In genomic region chr3:3126477-3127431, GRCh38 we compare ENCODE assay signal across 8 cellular contexts. TPM values are rescaled to one million over a fixed set of nuclear protein-coding genes. Genes with fewer than 3 reads are reported as not detected.
DNase-seq lines count a peak whose midpoint lies in the region; ATAC-seq and TF ChIP-seq lines count a peak whose summit lies in the region.

TRNT1 (plus strand) TSS chr3:3126940; CDS start chr3:3129041, 2,101 bp downstream.

- peaks cover 1% of the 10 kb centered on the region for H3K9me3 Mint-ChIP-seq in activated naive CD8-positive, alpha-beta T cell treated with anti-CD3 and anti-CD28 coated beads, Interleukin-2, amount 10 ng/mL, durations not matched to agents 7 days and 5 days
- no peaks in the 10 kb centered on the region for H3K9me3 Mint-ChIP-seq in osteocyte (ENCODE audit: unreplicated experiment)

- peak within 1 kb of the TSS; percentile 90 for H3K27ac Mint-ChIP-seq in activated naive CD8-positive, alpha-beta T cell treated with anti-CD3 and anti-CD28 coated beads, Interleukin-2, amount 10 ng/mL, durations not matched to agents 7 days and 5 days
- peak within 1 kb of the TSS; percentile 96 for H3K27ac Mint-ChIP-seq in osteocyte (ENCODE audit: unreplicated experiment)

- H3K36me3 ChIP-seq in SU-DHL-6 (ENCODE audit: low read length) (peaks cover 24% of the 10 kb centered on the region), thoracic aorta (peaks cover 18% of the 10 kb centered on the region)

- no peaks in the 10 kb centered on the region for H3K27me3 Mint-ChIP-seq in activated naive CD8-positive, alpha-beta T cell treated with anti-CD3 and anti-CD28 coated beads, Interleukin-2, amount 10 ng/mL, durations not matched to agents 7 days and 5 days
- peaks cover 3% of the 10 kb centered on the region for H3K27me3 Mint-ChIP-seq in osteocyte (ENCODE audit: unreplicated experiment)

- H3K27me3 ChIP-seq in SU-DHL-6 (ENCODE audit: low read length) (no peaks in the 10 kb centered on the region), thoracic aorta (replicated peaks; ENCODE audit: insufficient read depth) (no peaks in the 10 kb centered on the region)

- DNase-seq in GM12865 (ENCODE audit: low read depth) = peak; percentile 97
- peak; percentile 78 for DNase-seq in NCI-H1105 treated with DMSO at 0.1 percent for 48 hours (lab: John Stamatoyannopoulos, UW)
- peak; percentile 96 for DNase-seq in activated naive CD8-positive, alpha-beta T cell treated with anti-CD3 and anti-CD28 coated beads, Interleukin-2, amount 10 ng/mL, durations not matched to agents 7 days and 5 days
- peak; percentile 85 to 98 (median 96) for DNase-seq in head of caudate nucleus
- DNase-seq in osteocyte (ENCODE audit: extremely low spot score, unreplicated experiment) = peak; percentile 98
- peak; percentile 93 for DNase-seq in thoracic aorta (ENCODE audit: low spot score)

- peaks cover 44% of the 10 kb centered on the region for H3K79me2 ChIP-seq in SU-DHL-6 (ENCODE audit: insufficient read depth, low read length)

- no peaks in the 10 kb centered on the region for H3K9me3 ChIP-seq in SU-DHL-6 (ENCODE audit: insufficient read depth, low read length)
- H3K9me3 ChIP-seq in thoracic aorta = no peaks in the 10 kb centered on the region

- H3F3A ChIP-seq in SU-DHL-6 (ENCODE audit: insufficient read depth) = peaks cover 4% of the 10 kb centered on the region; the same call in 1 of the 2 replicates

- POLR2A ChIA-PET in activated naive CD8-positive, alpha-beta T cell treated with anti-CD3 and anti-CD28 coated beads, Interleukin-2, amount 10 ng/mL, durations not matched to agents 7 days and 5 days (lab: Charles Lee) = interaction anchor here (0.6 to 0.7 kb wide), 2 partner anchors 16 to 55 kb away, joined by 3 read pairs; no protein-coding TSS in a partner anchor

- H3K27ac ChIP-seq in SU-DHL-6 (ENCODE audit: low read depth, low read length) (peak within 1 kb of the TSS; percentile 55), thoracic aorta (peak within 1 kb of the TSS; percentile 80 to 88)

- peaks cover 8 to 9% of the 10 kb centered on the region in 2 donors for H3K4me1 ChIP-seq in thoracic aorta (ENCODE audit: control insufficient read depth in 1 of 2, low read depth in 2 of 2)

- TF ChIP-seq CTCF in GM12865 (IDR thresholded peaks at IDR 0.05; ENCODE audit: insufficient read depth, low read depth, low read length, missing control alignments) (no peak), SU-DHL-6 (IDR thresholded peaks at IDR 0.05; ENCODE audit: insufficient read depth, low read length, poor library complexity, severe bottlenecking) (no peak), osteocyte (IDR thresholded peaks at IDR 0.05) (no peak), thoracic aorta (IDR thresholded peaks at IDR 0.05) (no peak)

- intact Hi-C loops in head of caudate nucleus (cut with DNase I) = loop anchor here (5.0 kb wide), 1 partner anchor 51 kb away; the partner anchor contains the start of gene CRBN

- H4K20me1 ChIP-seq in SU-DHL-6 (ENCODE audit: low read depth, low read length) = no peaks in the 10 kb centered on the region

- H3K4me3 ChIP-seq in GM12865 (ENCODE audit: low read depth, low read length) (peak within 1 kb of the TSS; percentile 78), SU-DHL-6 (ENCODE audit: insufficient read depth, low read length, poor library complexity, severe bottlenecking) (peak within 1 kb of the TSS; percentile 93), thoracic aorta (peak within 1 kb of the TSS; percentile 83)

- H3K9ac ChIP-seq in SU-DHL-6 (ENCODE audit: low read length) = peak within 1 kb of the TSS; percentile 95

- no peaks in the 10 kb centered on the region for H3K9me2 ChIP-seq in SU-DHL-6 (replicated peaks; ENCODE audit: insufficient read depth, low read length)

- peak within 1 kb of the TSS; percentile 92 for H2AFZ ChIP-seq in SU-DHL-6 (ENCODE audit: low read depth, low read length, severe bottlenecking)

- peak within 1 kb of the TSS; percentile 94 for H3K4me2 ChIP-seq in SU-DHL-6 (ENCODE audit: low read depth, low read length, poor library complexity, severe bottlenecking)

- H3K4me3 Mint-ChIP-seq in activated naive CD8-positive, alpha-beta T cell treated with anti-CD3 and anti-CD28 coated beads, Interleukin-2, amount 10 ng/mL, durations not matched to agents 7 days and 5 days = peak within 1 kb of the TSS; percentile 88
- peak within 1 kb of the TSS; percentile 90 for H3K4me3 Mint-ChIP-seq in osteocyte (ENCODE audit: unreplicated experiment)

- H3K36me3 Mint-ChIP-seq in activated naive CD8-positive, alpha-beta T cell treated with anti-CD3 and anti-CD28 coated beads, Interleukin-2, amount 10 ng/mL, durations not matched to agents 7 days and 5 days = peaks cover 21% of the 10 kb centered on the region
- H3K36me3 Mint-ChIP-seq in osteocyte (ENCODE audit: unreplicated experiment) = peaks cover 11% of the 10 kb centered on the region

- ATAC-seq in HG02678 (IDR thresholded peaks at IDR 0.05; ENCODE audit: unreplicated experiment) (peak; percentile 96), thoracic aorta (ENCODE audit: insufficient number of reproducible peaks, low FRiP score, low read depth) (peak; percentile 98)
- ATAC-seq in activated naive CD8-positive, alpha-beta T cell treated with anti-CD3 and anti-CD28 coated beads, Interleukin-2, amount 10 ng/mL, durations not matched to agents 7 days and 5 days (ENCODE audit: low read depth) = peak; percentile 95

- H3K4me1 Mint-ChIP-seq in activated naive CD8-positive, alpha-beta T cell treated with anti-CD3 and anti-CD28 coated beads, Interleukin-2, amount 10 ng/mL, durations not matched to agents 7 days and 5 days = peaks cover 25% of the 10 kb centered on the region
- peaks cover 28% of the 10 kb centered on the region for H3K4me1 Mint-ChIP-seq in osteocyte (ENCODE audit: unreplicated experiment)

RNA-seq across cellular contexts. Expression of gene TRNT1, which starts in this region (rescaled TPM):
- total RNA-seq in activated naive CD8-positive, alpha-beta T cell treated with anti-CD3 and anti-CD28 coated beads, Interleukin-2, amount 10 ng/mL, durations not matched to agents 7 days and 5 days = 10 to 100 TPM; 33.9 to 35.9 TPM
- 28.1 and 38.4 TPM in 2 replicates for total RNA-seq in osteocyte
- total RNA-seq in thoracic aorta = 10 to 100 TPM; 21.9 to 23.8 TPM

Comparison
In these comparisons a context has a peak if more than half of its experiments do, and no peak if none do; other contexts are left out.
1. Peak in every context shown above with its lines: DNase-seq, ATAC-seq, H3K4me3 ChIP-seq and H3K27ac ChIP-seq.